Comparison of ENCODE assay signal across 1 cellular context in genomic region chr3:42699511-42699971, GRCh38.
TF ChIP-seq lines count a peak whose summit lies in the region.

No MANE protein-coding gene starts in this region.

TF ChIP-seq in SK-N-SH, 30 proteins besides CTCF, POLR2A, EP300 and RAD21 (continued from another document):
- TF ChIP-seq REST (IDR thresholded peaks at IDR 0.05; ENCODE audit: low read depth, low read length), result no peak
- TF ChIP-seq GABPA (IDR thresholded peaks at IDR 0.05; ENCODE audit: low read depth), result no peak
- no peak for TF ChIP-seq NFIC (IDR thresholded peaks at IDR 0.05; ENCODE audit: borderline replicate concordance)
- no peak for TF ChIP-seq MEF2A (IDR thresholded peaks at IDR 0.05; ENCODE audit: borderline replicate concordance, low read depth)
- TF ChIP-seq FOSL2 (IDR thresholded peaks at IDR 0.05; ENCODE audit: borderline replicate concordance, low read depth), result no peak
TF ChIP-seq in SK-N-SH: peak in this region for 0.
